12 cellular contexts compared by ENCODE assay signal in the genomic region with DNA sequence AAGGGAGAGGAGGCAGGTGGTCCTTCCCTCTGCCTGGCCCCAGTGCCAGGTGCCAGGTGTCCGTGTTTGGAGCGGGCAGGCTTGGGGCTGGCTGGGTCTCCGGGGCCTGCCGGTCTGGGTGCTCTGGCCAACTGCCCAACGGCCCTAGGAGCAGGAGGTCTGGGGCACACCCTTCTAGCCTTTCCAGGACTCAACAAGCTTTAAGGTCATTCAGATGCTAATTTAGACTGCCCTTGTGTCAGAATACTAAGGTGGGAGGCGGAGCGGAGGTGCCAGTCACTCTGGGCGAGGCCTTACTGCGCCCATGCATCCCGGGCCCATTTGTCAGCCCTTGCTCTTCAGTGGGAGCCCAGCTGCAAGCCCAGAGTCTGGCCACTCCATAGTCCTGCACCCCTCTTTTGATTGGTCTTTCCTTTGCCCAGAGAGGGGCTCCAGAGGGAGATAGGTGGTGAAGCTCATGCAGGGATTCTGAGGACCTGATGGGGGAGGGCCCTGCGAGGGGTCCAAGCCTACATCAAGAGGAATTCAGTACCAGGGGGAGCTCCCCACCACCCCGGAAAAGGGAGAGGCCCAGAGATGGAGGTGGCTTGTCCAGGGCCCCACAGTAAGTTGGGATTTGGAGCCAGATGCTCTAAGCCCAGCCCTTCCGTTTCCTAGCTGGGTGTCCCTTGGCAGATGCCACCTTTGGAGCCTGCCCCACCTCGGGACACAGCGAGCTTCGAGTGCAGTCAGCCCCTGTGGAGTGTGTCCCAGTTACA. TPM values are rescaled to one million over a fixed set of nuclear protein-coding genes. Genes with fewer than 3 reads are reported as not detected.
A peak's percentile ranks its signal among the peaks of the same experiment; 100 is the strongest.
DNase-seq lines count a peak whose midpoint lies in the region; ATAC-seq and TF ChIP-seq lines count a peak whose summit lies in the region.
"Had no signal": no experiment of that assay in that cellular context is flagged by ENCODE, and none has a peak within 500 bp of the region (broad histone marks: within the 10 kb centered on the region; RNA-seq: fewer than 3 reads in every experiment).

No MANE protein-coding gene starts in this region.

- TF ChIP-seq CTCF in PC-3 (conservative IDR thresholded peaks at IDR 0.05; ENCODE audit: low read depth, low read length) = no peak

- peaks cover 15% of the 10 kb centered on the region; the same call in 1 of the 2 replicates for H3K36me3 ChIP-seq in PC-3 (ENCODE audit: low read depth, low read length)
- peaks cover 33 to 37% of the 10 kb centered on the region in 2 experiments for H3K36me3 ChIP-seq in trophoblast cell (ENCODE audit: control insufficient read depth in 1 of 2, insufficient read depth in 2 of 2, low read length in 2 of 2)
- H3K36me3 ChIP-seq: uterus had no signal

- in situ Hi-C loops in ACHN (cut with HindIII; ENCODE audit: low pct_ligation_motif_present, low pct_unique_long_range_greater_than_20kb, low sequenced_read_pairs) = no loop called here

- no peak overlapping the region for H3K14ac ChIP-seq in trophoblast cell (ENCODE audit: low read length)

- H3K4me1 ChIP-seq in PC-3 (ENCODE audit: insufficient read depth, low read length) (no peaks in the 10 kb centered on the region; the same call in 1 of the 2 replicates), trophoblast cell (ENCODE audit: control insufficient read depth in 1 of 2, insufficient read depth in 2 of 2, low read length in 2 of 2) (peaks cover 0 to 8% of the 10 kb centered on the region in 2 experiments)

- ATAC-seq in PC-3 (no peak; the same call in 1 of the 2 replicates), left cardiac atrium (peak; percentile 0 to 2), GM19023 (IDR thresholded peaks at IDR 0.05; ENCODE audit: unreplicated experiment) (no peak)

- H4K12ac ChIP-seq in trophoblast cell (ENCODE audit: low read depth, low read length) = no peak overlapping the region

- H3K79me1 ChIP-seq in trophoblast cell (ENCODE audit: low read length) = no peaks in the 10 kb centered on the region

- H3K4me2 ChIP-seq in PC-3 (ENCODE audit: low read length) = no peak overlapping the region
- no peak overlapping the region for H3K4me2 ChIP-seq in trophoblast cell (ENCODE audit: low read length)

- H3K27ac ChIP-seq in PC-3 (ENCODE audit: low read length) = no peak overlapping the region
- no peak overlapping the region for H3K27ac ChIP-seq in trophoblast cell (ENCODE audit: low read depth, low read length)
- H3K27ac ChIP-seq: uterus had no signal

- no peak overlapping the region for H3K4me3 ChIP-seq in PC-3 (ENCODE audit: low read length)
- H3K4me3 ChIP-seq in trophoblast cell (ENCODE audit: low read depth, low read length) = no peak overlapping the region
- H3K4me3 ChIP-seq: skin epidermis, uterus had no signal

- CTCF ChIA-PET in PC-3 (lab: Charles Lee) = no interaction called here

- H4K91ac ChIP-seq in trophoblast cell (ENCODE audit: low read depth, low read length) = no peak overlapping the region

- POLR2A ChIA-PET in PC-3 (lab: Charles Lee; ENCODE audit: unreplicated experiment) = interaction anchor here (0.6 kb wide), 3 partner anchors 8 to 634 kb away, joined by 3 read pairs; no protein-coding TSS in a partner anchor

- H2BK12ac ChIP-seq in trophoblast cell (ENCODE audit: low read length) = no peak overlapping the region

- intact Hi-C loops in PC-3 (cut with micrococcal nuclease) = no loop called here
- intact Hi-C loops in left cardiac atrium (cut with DNase I) = no loop called here

- H3K4ac ChIP-seq in trophoblast cell (ENCODE audit: low read depth, low read length) = no peak overlapping the region

- no peak overlapping the region for H3K18ac ChIP-seq in trophoblast cell (ENCODE audit: low read length)

- H3K9me3 ChIP-seq in PC-3 (ENCODE audit: low read length) (no peaks in the 10 kb centered on the region), trophoblast cell (ENCODE audit: insufficient read depth, low read depth, low read length) (no peaks in the 10 kb centered on the region)
- H3K9me3 ChIP-seq: uterus had no signal

- no peak overlapping the region for H3K23ac ChIP-seq in trophoblast cell (ENCODE audit: low read length)

- H2BK120ac ChIP-seq in trophoblast cell (ENCODE audit: insufficient read depth, low read length, poor library complexity) = no peak overlapping the region

- H2BK5ac ChIP-seq in trophoblast cell (ENCODE audit: low read depth, low read length, poor library complexity) = no peak overlapping the region

- DNase-seq in PC-3 (no peak), left cardiac atrium (peak; percentile 25), trophoblast cell (no peak), HK-2 (ENCODE audit: unreplicated experiment) (no peak), ACHN (no peak)
- DNase-seq: cerebellar nuclear complex, foreskin melanocyte, NCI-H1436 treated with DMSO at 0.1 percent for 48 hours, uterus had no signal

- H4K8ac ChIP-seq in trophoblast cell (ENCODE audit: low read depth, low read length) = no peak overlapping the region

- H3K9me2 ChIP-seq in PC-3 (replicated peaks; ENCODE audit: low read length) = no peaks in the 10 kb centered on the region

- H3K9ac ChIP-seq in PC-3 (ENCODE audit: low read length) = no peak overlapping the region
- peak overlapping the region; percentile 30 for H3K9ac ChIP-seq in trophoblast cell (ENCODE audit: low read length)

- H3K79me2 ChIP-seq in PC-3 (ENCODE audit: low read length) = no peaks in the 10 kb centered on the region
- no peaks in the 10 kb centered on the region for H3K79me2 ChIP-seq in trophoblast cell (ENCODE audit: control insufficient read depth, insufficient read depth, low read length, poor library complexity)

- peak; percentile 2 for TF ChIP-seq POLR2A in GM19099 (IDR thresholded peaks at IDR 0.05; ENCODE audit: extremely low read depth, insufficient read length, low read depth)

- H3K27me3 ChIP-seq in PC-3 (ENCODE audit: low read length) (no peaks in the 10 kb centered on the region), trophoblast cell (ENCODE audit: insufficient read depth, low read length) (no peaks in the 10 kb centered on the region)
- H3K27me3 ChIP-seq: uterus had no signal

- H4K20me1 ChIP-seq in PC-3 (ENCODE audit: low read length) = no peaks in the 10 kb centered on the region

- WGBS in trophoblast cell (ENCODE audit: extremely low coverage, insufficient coverage, insufficient read length) = no CpG with 5 or more reads among the region's 16 CpGs

- TSS peak; percentile 4 for BruUV-seq in PC-3 (replicated peaks; lab: Mats Ljungman, UMichigan)

- peaks cover 6% of the 10 kb centered on the region for H3F3A ChIP-seq in PC-3 (ENCODE audit: low read length, unreplicated experiment)

- H2AK5ac ChIP-seq in trophoblast cell (ENCODE audit: low read length) = no peak overlapping the region

- no peak overlapping the region for H2AFZ ChIP-seq in PC-3 (ENCODE audit: low read length)
- H2AFZ ChIP-seq in trophoblast cell (ENCODE audit: insufficient read depth, low read length, poor library complexity) = no peak overlapping the region

RNA-seq across cellular contexts. Expression of gene PGAM2, which starts 1.3 kb away (rescaled TPM):
- total RNA-seq in PC-3 (2014; rRNA removed) (0.35 and 0.95 TPM in 2 replicates), left cardiac atrium (1,000 to 10,000 TPM in 1 of 2 donors, 100 to 1,000 TPM in 1; 799 to 1,159 TPM)
- 0.14 TPM in 1 of 2 replicates, not detected in the other for polyA plus RNA-seq in trophoblast cell (2013)

RNA-seq across cellular contexts. Expression of gene POLM, which starts 18.3 kb away (rescaled TPM):
- total RNA-seq in PC-3 (2014; rRNA removed) = 19.6 and 21.2 TPM in 2 replicates
- total RNA-seq in left cardiac atrium = 10 to 100 TPM; 20.0 to 22.1 TPM
- polyA plus RNA-seq in trophoblast cell (2013) = 10.0 and 10.3 TPM in 2 replicates

RNA-seq across cellular contexts. Expression of gene DBNL, which starts 19.6 kb away (rescaled TPM):
- total RNA-seq in PC-3 (2014; rRNA removed) (108 and 152 TPM in 2 replicates), left cardiac atrium (10 to 100 TPM; 42.1 to 48.7 TPM)
- polyA plus RNA-seq in trophoblast cell (2013) = 38.5 and 41.0 TPM in 2 replicates

RNA-seq across cellular contexts. Expression of gene AEBP1, which starts 40.1 kb away (rescaled TPM):
- total RNA-seq in PC-3 (2014; rRNA removed) = not detected in 2 replicates
- 100 to 1,000 TPM in 1 of 2 donors, 10 to 100 TPM in 1; 65.0 to 117 TPM for total RNA-seq in left cardiac atrium
- polyA plus RNA-seq in trophoblast cell (2013) = 31.3 and 31.8 TPM in 2 replicates

RNA-seq across cellular contexts. Expression of gene POLD2, which starts 59.3 kb away (rescaled TPM):
- total RNA-seq in PC-3 (2014; rRNA removed) (224 and 225 TPM in 2 replicates), left cardiac atrium (10 to 100 TPM; 95.8 to 98.9 TPM)
- 57.4 and 61.4 TPM in 2 replicates for polyA plus RNA-seq in trophoblast cell (2013)

Comparison
In these comparisons a context has a peak if more than half of its experiments do, and no peak if none do; other contexts are left out.
1. ATAC-seq: peak in left cardiac atrium (2 of 2); none in PC-3 (single experiment) and GM19023 (single experiment).
2. RNA of gene PGAM2, which starts 1.3 kb away (total RNA-seq): 799 to 1,159 TPM in left cardiac atrium; 0.35 to 0.95 TPM in PC-3; every median in the first group is over 100 times any median in the second.